1 cellular context compared by ENCODE assay signal in genomic region chr10:75234017-75234682, GRCh38.
TF ChIP-seq lines count a peak whose summit lies in the region.

No MANE protein-coding gene starts in this region.

TF ChIP-seq in K562, 482 proteins besides CTCF, POLR2A, EP300 and RAD21 (continued from another document and continues in another):
- TF ChIP-seq CHD7 (IDR thresholded peaks at IDR 0.05; ENCODE audit: low read depth, low read length) (no peak), ZFPM2 (CRISPR knock-in tag; IDR thresholded peaks at IDR 0.05) (no peak), SRSF1 (IDR thresholded peaks at IDR 0.05; ENCODE audit: low read depth, low read length) (no peak), RBBP5 (IDR thresholded peaks at IDR 0.05; ENCODE audit: borderline replicate concordance, insufficient read depth, low read length, poor library complexity, severe bottlenecking) (peak; percentile 63), TOE1 (IDR thresholded peaks at IDR 0.05; ENCODE audit: borderline replicate concordance) (no peak), TOE1 (CRISPR knock-in tag; IDR thresholded peaks at IDR 0.05; ENCODE audit: borderline replicate concordance, low read depth) (no peak), ARID3B (CRISPR knock-in tag; IDR thresholded peaks at IDR 0.05; ENCODE audit: borderline replicate concordance) (no peak), TFAP4 (CRISPR knock-in tag; IDR thresholded peaks at IDR 0.05; ENCODE audit: borderline replicate concordance) (peak; percentile 59; the same call in 1 of the 2 replicates), MXI1 (IDR thresholded peaks at IDR 0.05; ENCODE audit: low read depth, low read length) (no peak), PPARD (CRISPR knock-in tag; IDR thresholded peaks at IDR 0.05) (no peak), DMBX1 (CRISPR knock-in tag; IDR thresholded peaks at IDR 0.05; ENCODE audit: borderline replicate concordance) (no peak), RERE (CRISPR knock-in tag; IDR thresholded peaks at IDR 0.05; ENCODE audit: borderline replicate concordance) (no peak), ZNF232 (CRISPR knock-in tag; IDR thresholded peaks at IDR 0.05) (no peak), NR3C1 (CRISPR knock-in tag; IDR thresholded peaks at IDR 0.05) (no peak), HNRNPUL1 (IDR thresholded peaks at IDR 0.05; ENCODE audit: low read length) (no peak), ASH1L (IDR thresholded peaks at IDR 0.05; ENCODE audit: borderline replicate concordance, low read depth, partially characterized antibody) (no peak), CBFB (CRISPR knock-in tag; IDR thresholded peaks at IDR 0.05) (no peak), POLR2B (IDR thresholded peaks at IDR 0.05; ENCODE audit: low read depth, partially characterized antibody) (peak; percentile 52), ZFP36 (IDR thresholded peaks at IDR 0.05; ENCODE audit: low read depth, low read length, partially characterized antibody) (no peak), CC2D1A (IDR thresholded peaks at IDR 0.05) (no peak), RCOR1 (IDR thresholded peaks at IDR 0.05; ENCODE audit: borderline replicate concordance in 1 of 2, low read depth in 2 of 2, low read length in 2 of 2) (no peak), NCOR1 (IDR thresholded peaks at IDR 0.05) (no peak), SRF (CRISPR knock-in tag; IDR thresholded peaks at IDR 0.05) (peak in 1 of 2 experiments; percentile 39; a peak in 2 of 4 replicates), SP1 (CRISPR knock-in tag; IDR thresholded peaks at IDR 0.05) (peak; percentile 65; the same call in 1 of the 2 replicates), TSC22D4 (tag; IDR thresholded peaks at IDR 0.05) (no peak), ZNF77 (CRISPR knock-in tag; IDR thresholded peaks at IDR 0.05) (no peak), RBM17 (IDR thresholded peaks at IDR 0.05; ENCODE audit: borderline replicate concordance, low read depth, low read length) (no peak), KAT7 (CRISPR knock-in tag; IDR thresholded peaks at IDR 0.05; ENCODE audit: borderline replicate concordance) (peak; percentile 10; the same call in 1 of the 2 replicates), MECOM (CRISPR knock-in tag; IDR thresholded peaks at IDR 0.05) (no peak), ELF2 (CRISPR knock-in tag; IDR thresholded peaks at IDR 0.05) (no peak), ZNF551 (CRISPR knock-in tag; IDR thresholded peaks at IDR 0.05) (no peak), ZNF408 (CRISPR knock-in tag; IDR thresholded peaks at IDR 0.05; ENCODE audit: low read depth) (no peak), CCNT2 (IDR thresholded peaks at IDR 0.05; ENCODE audit: borderline replicate concordance, extremely low read depth, insufficient read length, low read depth, low read length) (peak; percentile 37)
- TF ChIP-seq, protein P1, sequence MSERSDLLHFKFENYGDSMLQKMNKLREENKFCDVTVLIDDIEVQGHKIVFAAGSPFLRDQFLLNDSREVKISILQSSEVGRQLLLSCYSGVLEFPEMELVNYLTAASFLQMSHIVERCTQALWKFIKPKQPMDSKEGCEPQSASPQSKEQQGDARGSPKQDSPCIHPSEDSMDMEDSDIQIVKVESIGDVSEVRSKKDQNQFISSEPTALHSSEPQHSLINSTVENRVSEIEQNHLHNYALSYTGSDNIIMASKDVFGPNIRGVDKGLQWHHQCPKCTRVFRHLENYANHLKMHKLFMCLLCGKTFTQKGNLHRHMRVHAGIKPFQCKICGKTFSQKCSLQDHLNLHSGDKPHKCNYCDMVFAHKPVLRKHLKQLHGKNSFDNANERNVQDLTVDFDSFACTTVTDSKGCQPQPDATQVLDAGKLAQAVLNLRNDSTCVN (CRISPR knock-in tag; IDR thresholded peaks at IDR 0.05) = no peak
- TF ChIP-seq, protein P2, sequence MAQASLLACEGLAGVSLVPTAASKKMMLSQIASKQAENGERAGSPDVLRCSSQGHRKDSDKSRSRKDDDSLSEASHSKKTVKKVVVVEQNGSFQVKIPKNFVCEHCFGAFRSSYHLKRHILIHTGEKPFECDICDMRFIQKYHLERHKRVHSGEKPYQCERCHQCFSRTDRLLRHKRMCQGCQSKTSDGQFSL (CRISPR knock-in tag; IDR thresholded peaks at IDR 0.05) = no peak
- TF ChIP-seq, protein P2 (tag; IDR thresholded peaks at IDR 0.05) = no peak
- TF ChIP-seq, protein P3, sequence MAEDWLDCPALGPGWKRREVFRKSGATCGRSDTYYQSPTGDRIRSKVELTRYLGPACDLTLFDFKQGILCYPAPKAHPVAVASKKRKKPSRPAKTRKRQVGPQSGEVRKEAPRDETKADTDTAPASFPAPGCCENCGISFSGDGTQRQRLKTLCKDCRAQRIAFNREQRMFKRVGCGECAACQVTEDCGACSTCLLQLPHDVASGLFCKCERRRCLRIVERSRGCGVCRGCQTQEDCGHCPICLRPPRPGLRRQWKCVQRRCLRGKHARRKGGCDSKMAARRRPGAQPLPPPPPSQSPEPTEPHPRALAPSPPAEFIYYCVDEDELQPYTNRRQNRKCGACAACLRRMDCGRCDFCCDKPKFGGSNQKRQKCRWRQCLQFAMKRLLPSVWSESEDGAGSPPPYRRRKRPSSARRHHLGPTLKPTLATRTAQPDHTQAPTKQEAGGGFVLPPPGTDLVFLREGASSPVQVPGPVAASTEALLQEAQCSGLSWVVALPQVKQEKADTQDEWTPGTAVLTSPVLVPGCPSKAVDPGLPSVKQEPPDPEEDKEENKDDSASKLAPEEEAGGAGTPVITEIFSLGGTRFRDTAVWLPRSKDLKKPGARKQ (CRISPR knock-in tag; IDR thresholded peaks at IDR 0.05) = no peak
